ENCODE assay signal across 35 cellular contexts in the genomic region with DNA sequence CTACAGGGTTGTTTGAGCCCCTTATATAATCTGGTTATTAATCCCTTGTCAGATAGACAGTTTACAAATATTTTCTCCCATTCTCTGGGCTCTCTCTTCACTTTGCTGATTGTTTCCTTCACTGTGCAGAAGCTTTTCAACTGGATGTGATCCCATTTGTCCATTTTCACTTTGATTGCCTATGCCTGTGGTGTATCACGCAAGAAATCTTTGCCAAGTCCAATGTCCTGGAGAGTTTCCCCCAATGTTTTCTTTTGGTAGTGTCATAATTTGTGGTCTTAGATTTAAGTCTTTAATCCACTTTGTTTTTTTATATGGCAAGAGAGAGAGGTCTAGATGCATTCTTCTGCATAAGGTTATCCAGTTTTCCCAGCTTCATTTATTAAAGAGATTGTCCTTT. TPM values are rescaled to one million over a fixed set of nuclear protein-coding genes. Genes with fewer than 3 reads are reported as not detected.
DNase-seq lines count a peak whose midpoint lies in the region; ATAC-seq and TF ChIP-seq lines count a peak whose summit lies in the region.
"Had no signal": no experiment of that assay in that cellular context is flagged by ENCODE, and none has a peak within 500 bp of the region (broad histone marks: within the 10 kb centered on the region; RNA-seq: fewer than 3 reads in every experiment).

No MANE protein-coding gene starts in this region.

- POLR2A ChIA-PET in activated CD8-positive, alpha-beta T cell treated with anti-CD3 and anti-CD28 coated beads, Interleukin-2, amount 10 ng/mL, durations not matched to agents 7 days and 5 days (lab: Charles Lee) = no interaction called here
- POLR2A ChIA-PET in activated CD8-positive, alpha-beta T cell treated with anti-CD3 and anti-CD28 coated beads for 36 hours (lab: Charles Lee) = interaction anchor here (0.7 kb wide), 1 partner anchor 1003 kb away, joined by 3 read pairs; no protein-coding TSS in a partner anchor

- peaks cover 0 to 6% (median 0%) of the 10 kb centered on the region in 4 donors for H3K4me1 ChIP-seq in sigmoid colon
- H3K4me1 ChIP-seq in testis = no peaks in the 10 kb centered on the region
- H3K4me1 ChIP-seq: A549, BE2C, Caco-2 had no signal

- peak in 3 of 4 donors; percentile 33 to 74 (median 62) for TF ChIP-seq EP300 in sigmoid colon (IDR thresholded peaks at IDR 0.05)

- no peak for TF ChIP-seq CTCF in activated CD8-positive, alpha-beta T cell treated with anti-CD3 and anti-CD28 coated beads for 36 hours (IDR thresholded peaks at IDR 0.05)
- TF ChIP-seq CTCF in sigmoid colon (IDR thresholded peaks at IDR 0.05) = no peak
- TF ChIP-seq CTCF in testis (IDR thresholded peaks at IDR 0.05) = no peak

- H3K9me3 Mint-ChIP-seq in activated CD8-positive, alpha-beta T cell treated with anti-CD3 and anti-CD28 coated beads, Interleukin-2, amount 10 ng/mL, durations not matched to agents 7 days and 5 days (ENCODE audit: insufficient read depth) = peaks cover 6% of the 10 kb centered on the region
- peaks cover 5% of the 10 kb centered on the region for H3K9me3 Mint-ChIP-seq in activated CD8-positive, alpha-beta T cell treated with anti-CD3 and anti-CD28 coated beads for 36 hours
- H3K9me3 Mint-ChIP-seq: CD8-positive, alpha-beta T cell had no signal

- no peaks in the 10 kb centered on the region for H3K36me3 ChIP-seq in sigmoid colon
- H3K36me3 ChIP-seq in testis (ENCODE audit: low read depth, missing control alignments) = no peaks in the 10 kb centered on the region
- H3K36me3 ChIP-seq: BE2C had no signal

- peak; percentile 8 for DNase-seq in activated CD8-positive, alpha-beta T cell treated with anti-CD3 and anti-CD28 coated beads, Interleukin-2, amount 10 ng/mL, durations not matched to agents 7 days and 5 days
- DNase-seq in activated CD8-positive, alpha-beta T cell treated with anti-CD3 and anti-CD28 coated beads for 36 hours = no peak
- peak; percentile 9 for DNase-seq in LHCN-M2 (ENCODE audit: low read depth)
- peak; percentile 34 for DNase-seq in fibroblast of peridontal ligament (ENCODE audit: extremely low read depth)
- peak; percentile 24 for DNase-seq in sigmoid colon
- no peak for DNase-seq in testis
- no peak for DNase-seq in T1000 (lab: John Stamatoyannopoulos, UW)
- no peak for DNase-seq in GDM1 (lab: John Stamatoyannopoulos, UW)
- DNase-seq: 8988T; ACHN; AML-193; BE2C; C1 segment of cervical spinal cord; Caco-2; Calu3; CD4-positive, alpha-beta memory T cell; CD4-positive, alpha-beta T cell; CD4-positive, CD25-positive, alpha-beta regulatory T cell; CD8-positive, alpha-beta memory T cell; CD8-positive, alpha-beta T cell; COR-L47; DMS 273 treated with DMSO at 0.1 percent for 48 hours; DMS153; DMS53; DMS79; DMS79 treated with DMSO at 0.1 percent for 48 hours; DND-41; EL had no signal

- H3K27me3 Mint-ChIP-seq in activated CD8-positive, alpha-beta T cell treated with anti-CD3 and anti-CD28 coated beads, Interleukin-2, amount 10 ng/mL, durations not matched to agents 7 days and 5 days (ENCODE audit: low read depth) = peaks cover 5% of the 10 kb centered on the region
- H3K27me3 Mint-ChIP-seq in activated CD8-positive, alpha-beta T cell treated with anti-CD3 and anti-CD28 coated beads for 36 hours = no peaks in the 10 kb centered on the region
- H3K27me3 Mint-ChIP-seq: B cell; CD4-positive, alpha-beta memory T cell; CD4-positive, alpha-beta T cell; CD8-positive, alpha-beta memory T cell had no signal

- 89 to 96% methylated on average over 1 of the region's 1 CpG for WGBS in sigmoid colon, 2 donors
- 96 to 100% methylated on average over 1 of the region's 1 CpG for WGBS in testis, 2 donors

- H3K4me3 Mint-ChIP-seq in activated CD8-positive, alpha-beta T cell treated with anti-CD3 and anti-CD28 coated beads, Interleukin-2, amount 10 ng/mL, durations not matched to agents 7 days and 5 days = no peak overlapping the region
- H3K4me3 Mint-ChIP-seq in activated CD8-positive, alpha-beta T cell treated with anti-CD3 and anti-CD28 coated beads for 36 hours = no peak overlapping the region
- H3K4me3 Mint-ChIP-seq: B cell; CD14-positive monocyte; CD4-positive, alpha-beta memory T cell; CD4-positive, alpha-beta T cell; CD4-positive, CD25-positive, alpha-beta regulatory T cell; CD8-positive, alpha-beta memory T cell; CD8-positive, alpha-beta T cell had no signal

- no peaks in the 10 kb centered on the region for H3K9me3 ChIP-seq in sigmoid colon
- H3K9me3 ChIP-seq in testis = no peaks in the 10 kb centered on the region
- H3K9me3 ChIP-seq: A549, BE2C, BLaER1, Caco-2 had no signal

- no peaks in the 10 kb centered on the region for H3K27me3 ChIP-seq in sigmoid colon
- no peaks in the 10 kb centered on the region for H3K27me3 ChIP-seq in testis
- H3K27me3 ChIP-seq: BE2C; BLaER1; BLaER1 treated with 17β-estradiol and CSF1 and Interleukin-3, amounts not matched to agents 10 nM and 100 nM had no signal

- H3K36me3 Mint-ChIP-seq in activated CD8-positive, alpha-beta T cell treated with anti-CD3 and anti-CD28 coated beads, Interleukin-2, amount 10 ng/mL, durations not matched to agents 7 days and 5 days (ENCODE audit: low read depth) = peaks cover 7% of the 10 kb centered on the region
- peaks cover 19% of the 10 kb centered on the region for H3K36me3 Mint-ChIP-seq in activated CD8-positive, alpha-beta T cell treated with anti-CD3 and anti-CD28 coated beads for 36 hours (ENCODE audit: low read depth)

- TF ChIP-seq POLR2A in sigmoid colon (IDR thresholded peaks at IDR 0.05) (no peak), testis (IDR thresholded peaks at IDR 0.05) (no peak)

- intact Hi-C loops in activated CD8-positive, alpha-beta T cell treated with anti-CD3 and anti-CD28 coated beads for 36 hours (cut with micrococcal nuclease) = no loop called here
- intact Hi-C loops in sigmoid colon (cut with DNase I) (no loop called here), testis (cut with DNase I; ENCODE audit: low total_unique reads) (no loop called here)

- CTCF ChIA-PET in activated CD8-positive, alpha-beta T cell treated with anti-CD3 and anti-CD28 coated beads, Interleukin-2, amount 10 ng/mL, durations not matched to agents 7 days and 5 days (lab: Charles Lee) = no interaction called here
- CTCF ChIA-PET in activated CD8-positive, alpha-beta T cell treated with anti-CD3 and anti-CD28 coated beads for 36 hours (lab: Charles Lee) = interaction anchor here (1.1 kb wide), 1 partner anchor 10 kb away, joined by 3 read pairs; no protein-coding TSS in a partner anchor

- no peak overlapping the region for H3K27ac Mint-ChIP-seq in activated CD8-positive, alpha-beta T cell treated with anti-CD3 and anti-CD28 coated beads, Interleukin-2, amount 10 ng/mL, durations not matched to agents 7 days and 5 days
- no peak overlapping the region for H3K27ac Mint-ChIP-seq in activated CD8-positive, alpha-beta T cell treated with anti-CD3 and anti-CD28 coated beads for 36 hours
- H3K27ac Mint-ChIP-seq: B cell; CD14-positive monocyte; CD4-positive, alpha-beta memory T cell; CD4-positive, alpha-beta T cell; CD4-positive, CD25-positive, alpha-beta regulatory T cell; CD8-positive, alpha-beta memory T cell; CD8-positive, alpha-beta T cell had no signal

- H3K27ac ChIP-seq in sigmoid colon = peak overlapping the region in 3 of 4 donors; percentile 20 to 40 (median 28)
- H3K27ac ChIP-seq in testis = no peak overlapping the region
- H3K27ac ChIP-seq: 22Rv1; A549; BLaER1; BLaER1 treated with 17β-estradiol and CSF1 and Interleukin-3, amounts not matched to agents 10 nM and 100 nM; C4-2B had no signal

- no peak for ATAC-seq in activated CD8-positive, alpha-beta T cell treated with anti-CD3 and anti-CD28 coated beads, Interleukin-2, amount 10 ng/mL, durations not matched to agents 7 days and 5 days
- ATAC-seq in activated CD8-positive, alpha-beta T cell treated with anti-CD3 and anti-CD28 coated beads for 36 hours = no peak
- ATAC-seq: A549; CD8-positive, alpha-beta T cell had no signal

- no peak overlapping the region for H3K4me3 ChIP-seq in sigmoid colon
- no peak overlapping the region for H3K4me3 ChIP-seq in testis
- H3K4me3 ChIP-seq: A549; BLaER1; BLaER1 treated with 17β-estradiol and CSF1 and Interleukin-3, amounts not matched to agents 10 nM and 100 nM had no signal

- H3K4me1 Mint-ChIP-seq in activated CD8-positive, alpha-beta T cell treated with anti-CD3 and anti-CD28 coated beads, Interleukin-2, amount 10 ng/mL, durations not matched to agents 7 days and 5 days (ENCODE audit: low read depth) = peaks cover 19% of the 10 kb centered on the region
- peaks cover 24% of the 10 kb centered on the region for H3K4me1 Mint-ChIP-seq in activated CD8-positive, alpha-beta T cell treated with anti-CD3 and anti-CD28 coated beads for 36 hours (ENCODE audit: low read depth)

RNA-seq across cellular contexts. Expression of gene XXYLT1, which starts 40.7 kb away (rescaled TPM):
- total RNA-seq in activated CD8-positive, alpha-beta T cell treated with anti-CD3 and anti-CD28 coated beads, Interleukin-2, amount 10 ng/mL, durations not matched to agents 7 days and 5 days = 10 to 100 TPM; 10.8 to 13.3 TPM
- 1 to 10 TPM; 8.4 to 9.6 TPM for total RNA-seq in activated CD8-positive, alpha-beta T cell treated with anti-CD3 and anti-CD28 coated beads for 36 hours
- total RNA-seq in LHCN-M2 (2014; rRNA removed) (18.0 and 19.2 TPM in 2 replicates), sigmoid colon (10 to 100 TPM; 11.1 to 13.8 (median 11.7) TPM), testis (10 to 100 TPM; 11.1 to 12.5 TPM)
- polyA plus RNA-seq in LHCN-M2 (2012) = 9.4 TPM
- polyA plus RNA-seq in sigmoid colon (1 to 10 TPM; 2.5 to 6.8 (median 3.0) TPM), testis (ENCODE audit: insufficient read depth, low read depth, low replicate concordance) (7.2 TPM)

Comparison
In these comparisons a context has a peak if more than half of its experiments do, and no peak if none do; other contexts are left out.
1. DNase-seq: peak in activated CD8-positive, alpha-beta T cell treated with anti-CD3 and anti-CD28 coated beads, Interleukin-2, amount 10 ng/mL, durations not matched to agents 7 days and 5 days (single experiment), LHCN-M2 (single experiment), fibroblast of peridontal ligament (single experiment) and sigmoid colon (single experiment); none in activated CD8-positive, alpha-beta T cell treated with anti-CD3 and anti-CD28 coated beads for 36 hours (single experiment), testis (single experiment), T1000 (single experiment) and GDM1 (single experiment).
2. H3K27ac ChIP-seq: peak in sigmoid colon (3 of 4); none in testis (0 of 2).